ENCODE assay signal across 1 cellular context in the genomic region with DNA sequence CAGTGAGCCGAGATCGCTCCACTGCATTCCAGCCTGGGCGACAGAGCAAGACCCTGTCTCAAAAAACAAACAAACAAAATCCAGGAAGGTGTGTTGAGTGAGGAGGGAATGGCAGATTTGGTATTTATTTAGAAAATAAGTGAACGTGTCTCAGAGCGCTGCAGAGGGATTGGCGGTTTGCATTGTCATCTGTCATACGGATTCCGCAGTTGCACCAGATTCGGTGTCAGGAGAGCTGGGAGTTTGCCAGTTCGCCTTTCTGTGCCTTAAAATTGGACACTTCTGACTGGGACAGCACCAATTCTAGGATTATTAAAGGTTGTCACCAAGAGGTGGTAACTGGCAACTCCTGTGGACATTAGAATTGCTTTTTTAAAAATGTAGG.
TF ChIP-seq lines count a peak whose summit lies in the region.

No MANE protein-coding gene starts in this region.

TF ChIP-seq in SK-N-SH treated with all-trans-retinoic acid at 6 μM for 48 hours, 23 proteins besides CTCF, POLR2A, EP300 and RAD21 (continued from another document):
- TF ChIP-seq, protein P1, sequence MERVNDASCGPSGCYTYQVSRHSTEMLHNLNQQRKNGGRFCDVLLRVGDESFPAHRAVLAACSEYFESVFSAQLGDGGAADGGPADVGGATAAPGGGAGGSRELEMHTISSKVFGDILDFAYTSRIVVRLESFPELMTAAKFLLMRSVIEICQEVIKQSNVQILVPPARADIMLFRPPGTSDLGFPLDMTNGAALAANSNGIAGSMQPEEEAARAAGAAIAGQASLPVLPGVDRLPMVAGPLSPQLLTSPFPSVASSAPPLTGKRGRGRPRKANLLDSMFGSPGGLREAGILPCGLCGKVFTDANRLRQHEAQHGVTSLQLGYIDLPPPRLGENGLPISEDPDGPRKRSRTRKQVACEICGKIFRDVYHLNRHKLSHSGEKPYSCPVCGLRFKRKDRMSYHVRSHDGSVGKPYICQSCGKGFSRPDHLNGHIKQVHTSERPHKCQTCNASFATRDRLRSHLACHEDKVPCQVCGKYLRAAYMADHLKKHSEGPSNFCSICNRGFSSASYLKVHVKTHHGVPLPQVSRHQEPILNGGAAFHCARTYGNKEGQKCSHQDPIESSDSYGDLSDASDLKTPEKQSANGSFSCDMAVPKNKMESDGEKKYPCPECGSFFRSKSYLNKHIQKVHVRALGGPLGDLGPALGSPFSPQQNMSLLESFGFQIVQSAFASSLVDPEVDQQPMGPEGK (CRISPR knock-in tag; IDR thresholded peaks at IDR 0.05; ENCODE audit: borderline replicate concordance), result no peak
- TF ChIP-seq ZC3H10 (CRISPR knock-in tag; IDR thresholded peaks at IDR 0.05), result no peak
- no peak for TF ChIP-seq ISL1 (CRISPR knock-in tag; IDR thresholded peaks at IDR 0.05)
